In genomic region chr20:54227241-54227640, GRCh38 we compare ENCODE assay signal across 15 cellular contexts. TPM values are rescaled to one million over a fixed set of nuclear protein-coding genes. Genes with fewer than 3 reads are reported as not detected.
DNase-seq lines count a peak whose midpoint lies in the region; ATAC-seq lines count a peak whose summit lies in the region.
"Had no signal": no experiment of that assay in that cellular context is flagged by ENCODE, and none has a peak within 500 bp of the region (broad histone marks: within the 10 kb centered on the region; RNA-seq: fewer than 3 reads in every experiment).

No MANE protein-coding gene starts in this region.

- DNase-seq in iPS-NIHi11 (ENCODE audit: low spot score) (no peak), GM19238 (ENCODE audit: insufficient read length, low spot score) (no peak), KG1 (lab: John Stamatoyannopoulos, UW) (no peak), left cardiac atrium (no peak)
- DNase-seq: activated CD8-positive, alpha-beta T cell treated with anti-CD3 and anti-CD28 coated beads, Interleukin-2, amount 10 ng/mL, durations not matched to agents 7 days and 5 days; activated naive CD4-positive, alpha-beta T cell treated with Interleukin-2 at 50 U/mL for 16 hours; DMS 273 treated with DMSO at 0.1 percent for 48 hours; hypothalamus; small intestine; upper lobe of left lung had no signal

- intact Hi-C loops in left cardiac atrium (cut with DNase I): no loop called here

- ATAC-seq in GM18498 (IDR thresholded peaks at IDR 0.05; ENCODE audit: unreplicated experiment) (peak; percentile 97), GM19395 (IDR thresholded peaks at IDR 0.05; ENCODE audit: unreplicated experiment) (peak; percentile 76), HG02642 (IDR thresholded peaks at IDR 0.05; ENCODE audit: poor library complexity, unreplicated experiment) (peak; percentile 88), HG03378 (IDR thresholded peaks at IDR 0.05; ENCODE audit: unreplicated experiment) (peak; percentile 94), left cardiac atrium (no peak)
- ATAC-seq: activated CD8-positive, alpha-beta T cell treated with anti-CD3 and anti-CD28 coated beads, Interleukin-2, amount 10 ng/mL, durations not matched to agents 7 days and 5 days had no signal

RNA-seq across cellular contexts. Expression of gene PFDN4, which starts 19.4 kb away (rescaled TPM):
- total RNA-seq in left cardiac atrium: 10 to 100 TPM; 22.1 to 22.2 TPM

RNA-seq across cellular contexts. Expression of gene CYP24A1, which starts 53.5 kb away (rescaled TPM):
- not detected for total RNA-seq in left cardiac atrium
- total RNA-seq: activated CD8-positive, alpha-beta T cell treated with anti-CD3 and anti-CD28 coated beads, Interleukin-2, amount 10 ng/mL, durations not matched to agents 7 days and 5 days; lung microvascular endothelial cell had no signal

Comparison
In these comparisons a context has a peak if more than half of its experiments do, and no peak if none do; other contexts are left out.
1. ATAC-seq: peak in GM18498 (single experiment), GM19395 (single experiment), HG02642 (single experiment) and HG03378 (single experiment); none in left cardiac atrium (0 of 2).